Comparison of ENCODE assay signal across 1 cellular context in genomic region chr1:209554761-209555611, GRCh38.
TF ChIP-seq lines count a peak whose summit lies in the region.

No MANE protein-coding gene starts in this region.

TF ChIP-seq in HCT116, 20 proteins besides CTCF, POLR2A, EP300 and RAD21:
- no peak for TF ChIP-seq EZH2phosphoT487 (IDR thresholded peaks at IDR 0.05; ENCODE audit: borderline replicate concordance)
